ENCODE assay signal across 8 cellular contexts in the genomic region with DNA sequence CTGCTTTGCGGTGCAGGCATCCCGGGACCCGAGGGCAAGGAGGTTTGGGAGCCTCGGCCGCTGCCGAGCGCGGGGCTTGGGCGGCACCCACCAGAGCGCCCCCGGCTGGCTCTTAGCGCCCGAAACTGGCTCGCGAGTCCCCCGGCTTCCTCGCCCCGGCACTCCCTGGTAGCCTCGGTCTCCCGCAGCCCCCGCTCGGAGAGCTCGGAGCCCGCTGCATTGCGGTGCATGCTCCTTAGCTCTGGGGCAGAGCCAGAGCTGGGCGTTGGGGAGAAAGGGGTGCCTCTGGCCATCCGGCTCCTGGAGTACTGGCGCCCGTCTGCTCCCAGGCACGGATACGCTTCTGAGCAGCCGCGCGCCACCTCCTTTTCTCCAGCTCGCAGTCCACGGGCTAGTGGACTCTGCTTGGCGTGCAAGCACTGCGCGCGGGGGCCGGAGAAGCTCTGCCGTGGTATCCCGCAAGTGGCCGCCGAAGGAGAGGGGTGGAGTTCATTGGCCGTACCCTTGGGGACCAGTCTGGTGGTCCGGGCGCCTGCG. TPM values are rescaled to one million over a fixed set of nuclear protein-coding genes. Genes with fewer than 3 reads are reported as not detected.
DNase-seq lines count a peak whose midpoint lies in the region; ATAC-seq and TF ChIP-seq lines count a peak whose summit lies in the region.

No MANE protein-coding gene starts in this region.

- H3K4me3 Mint-ChIP-seq in dendritic cell treated with granulocyte-macrophage colony-stimulating factor and Interleukin-4, amounts not matched to agents 40 ng/mL and 50 ng/mL, for 4 days, result peak overlapping the region; percentile 75

- H3K27me3 Mint-ChIP-seq in dendritic cell treated with granulocyte-macrophage colony-stimulating factor and Interleukin-4, amounts not matched to agents 40 ng/mL and 50 ng/mL, for 4 days, result peaks cover 60% of the 10 kb centered on the region

- peaks cover 13% of the 10 kb centered on the region for H3K4me1 Mint-ChIP-seq in dendritic cell treated with granulocyte-macrophage colony-stimulating factor and Interleukin-4, amounts not matched to agents 40 ng/mL and 50 ng/mL, for 4 days (ENCODE audit: low read depth)

- H3K4me3 ChIP-seq in ACC112 (ENCODE audit: low read depth, low read length), result peak overlapping the region; percentile 76
- peak overlapping the region; percentile 93 for H3K4me3 ChIP-seq in KMS-11 (IDR thresholded peaks at IDR 0.05; ENCODE audit: insufficient read depth, low read depth, low read length)

- H3K36me3 ChIP-seq in ACC112 (ENCODE audit: insufficient read depth, low read length), result no peaks in the 10 kb centered on the region
- H3K36me3 ChIP-seq in KMS-11 (ENCODE audit: insufficient read depth), result no peaks in the 10 kb centered on the region

- TF ChIP-seq CTCF in KMS-11 (conservative IDR thresholded peaks at IDR 0.05; ENCODE audit: low read depth, low read length), result no peak

- ATAC-seq in GM18907 (IDR thresholded peaks at IDR 0.05; ENCODE audit: unreplicated experiment) (peak; percentile 14), GM19455 (IDR thresholded peaks at IDR 0.05; ENCODE audit: unreplicated experiment) (no peak)

- H2AFZ ChIP-seq in ACC112 (ENCODE audit: low read length, unreplicated experiment) (no peak overlapping the region), KMS-11 (ENCODE audit: low read depth) (peak overlapping the region; percentile 98)

- peak overlapping the region; percentile 48 for H3K4me2 ChIP-seq in KMS-11

- no peaks in the 10 kb centered on the region for H4K20me1 ChIP-seq in KMS-11 (ENCODE audit: insufficient read depth)

- intact Hi-C loops in dendritic cell treated with granulocyte-macrophage colony-stimulating factor and Interleukin-4, amounts not matched to agents 40 ng/mL and 50 ng/mL, for 4 days (cut with micrococcal nuclease), result loop anchor here (1.0 to 2.0 kb wide), 3 partner anchors 451 to 1099 kb away; no protein-coding TSS in a partner anchor

- H3K27me3 ChIP-seq in ACC112 (ENCODE audit: insufficient read depth, low read length), result peaks cover 66% of the 10 kb centered on the region
- no peaks in the 10 kb centered on the region for H3K27me3 ChIP-seq in KMS-11 (ENCODE audit: insufficient read depth, low read depth)

- H3K79me2 ChIP-seq in ACC112 (ENCODE audit: control insufficient read depth, insufficient read depth, low read length, unreplicated experiment) (no peaks in the 10 kb centered on the region), KMS-11 (ENCODE audit: insufficient read depth, low read depth) (no peaks in the 10 kb centered on the region)

- H3K9me3 Mint-ChIP-seq in dendritic cell treated with granulocyte-macrophage colony-stimulating factor and Interleukin-4, amounts not matched to agents 40 ng/mL and 50 ng/mL, for 4 days, result no peaks in the 10 kb centered on the region

- DNase-seq in lung microvascular endothelial cell (ENCODE audit: low read depth in 2 of 2), result peak; percentile 27 to 43
- DNase-seq in activated effector memory CD4-positive, alpha-beta T cell treated with anti-CD3 and anti-CD28 coated beads, Interleukin-2, amount 50 U/mL, for 16 hours, result no peak
- no peak for DNase-seq in putamen (ENCODE audit: low spot score)

- peak overlapping the region; percentile 76 for H3K9ac ChIP-seq in KMS-11

- H3K27ac Mint-ChIP-seq in dendritic cell treated with granulocyte-macrophage colony-stimulating factor and Interleukin-4, amounts not matched to agents 40 ng/mL and 50 ng/mL, for 4 days, result no peak overlapping the region

- H3K4me1 ChIP-seq in ACC112 (ENCODE audit: control insufficient read depth, insufficient read depth, low read length, unreplicated experiment), result no peaks in the 10 kb centered on the region
- peaks cover 4% of the 10 kb centered on the region for H3K4me1 ChIP-seq in KMS-11 (ENCODE audit: low read depth, poor library complexity, severe bottlenecking)

- H3K36me3 Mint-ChIP-seq in dendritic cell treated with granulocyte-macrophage colony-stimulating factor and Interleukin-4, amounts not matched to agents 40 ng/mL and 50 ng/mL, for 4 days (ENCODE audit: low read depth), result no peaks in the 10 kb centered on the region

- H3K27ac ChIP-seq in ACC112 (ENCODE audit: low read depth, low read length) (no peak overlapping the region), KMS-11 (peak overlapping the region; percentile 59)

RNA-seq across cellular contexts. Expression of a gene that starts 0.8 kb away (rescaled TPM):
- 1.7 and 4.2 TPM in 2 replicates for total RNA-seq in lung microvascular endothelial cell

Comparison
In these comparisons a context has a peak if more than half of its experiments do, and no peak if none do; other contexts are left out.
1. DNase-seq: peak in lung microvascular endothelial cell (2 of 2); none in activated effector memory CD4-positive, alpha-beta T cell treated with anti-CD3 and anti-CD28 coated beads, Interleukin-2, amount 50 U/mL, for 16 hours (single experiment) and putamen (single experiment).